In the genomic region with DNA sequence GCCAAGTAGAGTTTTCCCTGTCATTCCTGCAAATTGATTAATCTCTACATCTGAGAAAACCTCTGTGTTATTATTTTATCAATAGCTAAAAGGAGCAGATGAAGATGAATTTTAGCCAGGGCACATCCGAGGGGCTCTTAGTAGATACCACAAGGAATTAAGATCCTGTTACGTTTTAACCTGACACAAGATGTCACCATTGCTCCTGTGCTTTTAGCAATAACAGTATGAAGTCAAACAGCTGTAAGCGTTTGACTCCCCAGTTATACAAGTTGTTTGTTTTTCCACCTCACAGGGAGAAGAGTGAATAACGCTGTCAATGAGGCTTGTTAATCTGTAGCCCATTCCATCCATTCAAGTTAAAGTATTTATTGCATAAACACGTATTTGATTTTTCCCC, we compare ENCODE assay signal across 9 cellular contexts.
A peak's percentile ranks its signal among the peaks of the same experiment; 100 is the strongest.
DNase-seq lines count a peak whose midpoint lies in the region; ATAC-seq and TF ChIP-seq lines count a peak whose summit lies in the region.
"Had no signal": no experiment of that assay in that cellular context is flagged by ENCODE, and none has a peak within 500 bp of the region (broad histone marks: within the 10 kb centered on the region; RNA-seq: fewer than 3 reads in every experiment).

No MANE protein-coding gene starts in this region.

- peak; percentile 52 for ATAC-seq in GM18868 (IDR thresholded peaks at IDR 0.05; ENCODE audit: unreplicated experiment)
- ATAC-seq in HG03342 (IDR thresholded peaks at IDR 0.05; ENCODE audit: unreplicated experiment) = no peak

- no peak overlapping the region for H2AFZ ChIP-seq in fibroblast of lung (ENCODE audit: low read length)

- H3K27me3 ChIP-seq in fibroblast of lung (ENCODE audit: control insufficient read depth, insufficient read depth, low read length) = no peaks in the 10 kb centered on the region

- H3K4me1 ChIP-seq in fibroblast of lung (ENCODE audit: control insufficient read depth, extremely low read depth, insufficient read depth, low read length) = no peaks in the 10 kb centered on the region

- no peaks in the 10 kb centered on the region for H4K20me1 ChIP-seq in fibroblast of lung (ENCODE audit: control insufficient read depth, extremely low read depth, insufficient read depth, low read length)

- CTCF ChIA-PET in AG04449 (lab: Yijun Ruan, JAX) = interaction anchor here (0.8 to 3.5 kb wide), 13 partner anchors 12 to 766 kb away, joined by 3 to 14 read pairs (median 5); partner anchors contain the start of gene GRPR

- H3K79me2 ChIP-seq in fibroblast of lung (ENCODE audit: control insufficient read depth, insufficient read depth, low read length) = no peaks in the 10 kb centered on the region

- no peaks in the 10 kb centered on the region for H3K9me3 ChIP-seq in fibroblast of lung (ENCODE audit: control insufficient read depth, insufficient read depth, low read depth, low read length)

- POLR2A ChIA-PET in AG04449 (lab: Yijun Ruan, JAX) = interaction anchor here (0.7 kb wide), 1 partner anchor 233 kb away, joined by 3 read pairs; no protein-coding TSS in a partner anchor

- H3K36me3 ChIP-seq in fibroblast of lung (ENCODE audit: control insufficient read depth, insufficient read depth, low read length) = no peaks in the 10 kb centered on the region

- TF ChIP-seq CTCF in AG04449 (IDR thresholded peaks at IDR 0.05; ENCODE audit: insufficient read depth, low read length, missing control alignments) = peak; percentile 17
- TF ChIP-seq CTCF in fibroblast of lung (conservative IDR thresholded peaks at IDR 0.05 in 1 of 2, IDR thresholded peaks at IDR 0.05 in 1 of 2; ENCODE audit: low read depth in 1 of 2, low read length in 2 of 2) = peak in 1 of 2 donors; percentile 24

- DNase-seq in AG04449 (ENCODE audit: low read depth, low spot score) = no peak
- peak; percentile 11 for DNase-seq in NCI-H748 treated with DMSO at 0.1 percent for 48 hours (lab: John Stamatoyannopoulos, UW)
- DNase-seq in fibroblast of lung (ENCODE audit: low read depth in 2 of 2) = peak; percentile 48 to 57
- no peak for DNase-seq in stimulated activated CD4-positive, alpha-beta T cell treated with anti-CD3 and anti-CD28 coated beads, Interleukin-4, amount 100 ng/mL, for 4 hours
- DNase-seq in C1 segment of cervical spinal cord (lab: John Stamatoyannopoulos, UW) = no peak
- DNase-seq in GM19238 (ENCODE audit: insufficient read length, low spot score) = no peak
- DNase-seq: GF-D8 had no signal

- H3K9ac ChIP-seq in fibroblast of lung (ENCODE audit: insufficient read depth, low read length) = no peak overlapping the region

- no peak overlapping the region for H3K4me2 ChIP-seq in fibroblast of lung (ENCODE audit: extremely low read depth, insufficient read depth, low read length)

- no peak overlapping the region for H3K27ac ChIP-seq in fibroblast of lung (ENCODE audit: insufficient read depth, low read length)

- no peak overlapping the region for H3K4me3 ChIP-seq in AG04449 (ENCODE audit: low read depth, low read length)
- H3K4me3 ChIP-seq in fibroblast of lung (replicated peaks in 1 of 4; ENCODE audit: control extremely low read depth in 1 of 4, insufficient read depth in 1 of 4, low read depth in 3 of 4, low read length in 4 of 4) = no peak overlapping the region

Comparison
In these comparisons a context has a peak if more than half of its experiments do, and no peak if none do; other contexts are left out.
1. DNase-seq: peak in NCI-H748 treated with DMSO at 0.1 percent for 48 hours (single experiment) and fibroblast of lung (2 of 2); none in AG04449 (single experiment), stimulated activated CD4-positive, alpha-beta T cell treated with anti-CD3 and anti-CD28 coated beads, Interleukin-4, amount 100 ng/mL, for 4 hours (0 of 2), C1 segment of cervical spinal cord (0 of 14) and GM19238 (single experiment).